Comparison of ENCODE assay signal across 1 cellular context in genomic region chr2:43127208-43127940, GRCh38.
TF ChIP-seq lines count a peak whose summit lies in the region.

No MANE protein-coding gene starts in this region.

TF ChIP-seq in K562, 482 proteins besides CTCF, POLR2A, EP300 and RAD21 (continued from another document and continues in another):
- no peak for TF ChIP-seq RNF219 (CRISPR knock-in tag; IDR thresholded peaks at IDR 0.05)
- TF ChIP-seq MGA (IDR thresholded peaks at IDR 0.05): no peak
- TF ChIP-seq ZNF407 (IDR thresholded peaks at IDR 0.05; ENCODE audit: low read depth): no peak
- no peak for TF ChIP-seq NFATC3 (IDR thresholded peaks at IDR 0.05)
- no peak for TF ChIP-seq TAF9B (IDR thresholded peaks at IDR 0.05; ENCODE audit: partially characterized antibody)
- 0 out of 2 replicates have a peak, but pooled peaks have one; percentile 71 for TF ChIP-seq CBX1 (IDR thresholded peaks at IDR 0.05; ENCODE audit: low read depth)
- no peak for TF ChIP-seq ZNF696 (CRISPR knock-in tag; conservative IDR thresholded peaks at IDR 0.05)
- TF ChIP-seq E2F1 (CRISPR knock-in tag; IDR thresholded peaks at IDR 0.05): no peak
- TF ChIP-seq ZNF212 (CRISPR knock-in tag; IDR thresholded peaks at IDR 0.05): no peak
- TF ChIP-seq CXXC5 (CRISPR knock-in tag; IDR thresholded peaks at IDR 0.05): peak; percentile 54; the same call in 1 of the 2 replicates
- no peak for TF ChIP-seq SRF (CRISPR knock-in tag; IDR thresholded peaks at IDR 0.05)
- TF ChIP-seq DDX20 (tag; IDR thresholded peaks at IDR 0.05; ENCODE audit: low read depth): no peak
- no peak for TF ChIP-seq ZNF639 (CRISPR knock-in tag; conservative IDR thresholded peaks at IDR 0.05 in 1 of 2, IDR thresholded peaks at IDR 0.05 in 1 of 2)
- TF ChIP-seq MAFK (IDR thresholded peaks at IDR 0.05; ENCODE audit: low read length): no peak
- peak; percentile 96 for TF ChIP-seq ZNF316 (IDR thresholded peaks at IDR 0.05)
- no peak for TF ChIP-seq SLC30A9 (CRISPR knock-in tag; IDR thresholded peaks at IDR 0.05)
- no peak for TF ChIP-seq SMARCC2 (IDR thresholded peaks at IDR 0.05; ENCODE audit: low read depth)
- no peak for TF ChIP-seq HDAC3 (IDR thresholded peaks at IDR 0.05; ENCODE audit: borderline replicate concordance, partially characterized antibody)
- no peak for TF ChIP-seq SAFB2 (IDR thresholded peaks at IDR 0.05; ENCODE audit: borderline replicate concordance, low read depth, low read length, severe bottlenecking)
- no peak for TF ChIP-seq GTF2F1 (IDR thresholded peaks at IDR 0.05; ENCODE audit: low read depth, low read length)
- TF ChIP-seq TEAD4 (IDR thresholded peaks at IDR 0.05; ENCODE audit: low read length): no peak
- no peak for TF ChIP-seq TEAD4 (CRISPR knock-in tag; IDR thresholded peaks at IDR 0.05; ENCODE audit: borderline replicate concordance)
- peak; percentile 31; the same call in 1 of the 2 replicates for TF ChIP-seq TFAP4 (CRISPR knock-in tag; IDR thresholded peaks at IDR 0.05; ENCODE audit: borderline replicate concordance)
- no peak for TF ChIP-seq ARID3A (IDR thresholded peaks at IDR 0.05; ENCODE audit: borderline replicate concordance, low read depth, low read length)
- TF ChIP-seq CTBP1 (IDR thresholded peaks at IDR 0.05; ENCODE audit: borderline replicate concordance): peak; percentile 17; the same call in 1 of the 2 replicates
- TF ChIP-seq ASH1L (IDR thresholded peaks at IDR 0.05; ENCODE audit: borderline replicate concordance, low read depth, partially characterized antibody): no peak
